ENCODE assay signal across 1 cellular context in the genomic region with DNA sequence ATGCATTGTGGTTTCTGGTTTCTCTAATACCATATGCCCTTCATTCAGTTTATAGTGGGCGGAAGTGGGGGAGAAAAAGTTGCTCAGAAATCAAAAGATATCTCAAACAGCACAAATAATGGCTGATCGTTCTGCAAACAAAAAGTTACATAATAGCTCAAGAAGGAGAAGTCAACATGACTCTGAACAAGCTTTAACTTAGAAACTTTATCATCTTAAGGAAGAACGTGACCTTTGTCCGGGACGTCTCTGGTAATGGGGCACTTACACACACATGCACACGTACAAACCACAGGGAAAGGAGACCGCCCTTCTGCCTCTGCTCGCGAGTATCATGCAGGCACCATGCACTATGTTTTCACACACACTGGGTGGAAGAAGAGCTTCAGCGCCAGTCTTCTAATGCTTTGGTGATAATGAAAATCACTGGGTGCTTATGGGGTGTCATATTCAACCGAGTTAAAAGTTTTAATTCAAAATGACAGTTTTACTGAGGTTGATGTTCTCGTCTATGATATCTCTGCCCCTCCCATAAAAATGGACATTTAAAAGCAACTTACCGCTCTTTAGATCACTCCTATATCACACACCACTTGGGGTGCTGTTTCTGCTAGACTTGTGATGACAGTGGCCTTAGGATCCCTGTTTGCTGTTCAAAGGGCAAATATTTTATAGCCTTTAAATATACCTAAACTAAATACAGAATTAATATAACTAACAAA.
TF ChIP-seq lines count a peak whose summit lies in the region.

No MANE protein-coding gene starts in this region.

TF ChIP-seq in HCT116, 20 proteins besides CTCF, POLR2A, EP300 and RAD21 (continued from another document):
- TF ChIP-seq, protein P1, sequence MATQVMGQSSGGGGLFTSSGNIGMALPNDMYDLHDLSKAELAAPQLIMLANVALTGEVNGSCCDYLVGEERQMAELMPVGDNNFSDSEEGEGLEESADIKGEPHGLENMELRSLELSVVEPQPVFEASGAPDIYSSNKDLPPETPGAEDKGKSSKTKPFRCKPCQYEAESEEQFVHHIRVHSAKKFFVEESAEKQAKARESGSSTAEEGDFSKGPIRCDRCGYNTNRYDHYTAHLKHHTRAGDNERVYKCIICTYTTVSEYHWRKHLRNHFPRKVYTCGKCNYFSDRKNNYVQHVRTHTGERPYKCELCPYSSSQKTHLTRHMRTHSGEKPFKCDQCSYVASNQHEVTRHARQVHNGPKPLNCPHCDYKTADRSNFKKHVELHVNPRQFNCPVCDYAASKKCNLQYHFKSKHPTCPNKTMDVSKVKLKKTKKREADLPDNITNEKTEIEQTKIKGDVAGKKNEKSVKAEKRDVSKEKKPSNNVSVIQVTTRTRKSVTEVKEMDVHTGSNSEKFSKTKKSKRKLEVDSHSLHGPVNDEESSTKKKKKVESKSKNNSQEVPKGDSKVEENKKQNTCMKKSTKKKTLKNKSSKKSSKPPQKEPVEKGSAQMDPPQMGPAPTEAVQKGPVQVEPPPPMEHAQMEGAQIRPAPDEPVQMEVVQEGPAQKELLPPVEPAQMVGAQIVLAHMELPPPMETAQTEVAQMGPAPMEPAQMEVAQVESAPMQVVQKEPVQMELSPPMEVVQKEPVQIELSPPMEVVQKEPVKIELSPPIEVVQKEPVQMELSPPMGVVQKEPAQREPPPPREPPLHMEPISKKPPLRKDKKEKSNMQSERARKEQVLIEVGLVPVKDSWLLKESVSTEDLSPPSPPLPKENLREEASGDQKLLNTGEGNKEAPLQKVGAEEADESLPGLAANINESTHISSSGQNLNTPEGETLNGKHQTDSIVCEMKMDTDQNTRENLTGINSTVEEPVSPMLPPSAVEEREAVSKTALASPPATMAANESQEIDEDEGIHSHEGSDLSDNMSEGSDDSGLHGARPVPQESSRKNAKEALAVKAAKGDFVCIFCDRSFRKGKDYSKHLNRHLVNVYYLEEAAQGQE (IDR thresholded peaks at IDR 0.05; ENCODE audit: low read depth): no peak
- TF ChIP-seq JUND (IDR thresholded peaks at IDR 0.05) (no peak), ZFX (IDR thresholded peaks at IDR 0.05) (no peak)
TF ChIP-seq in HCT116: peak in this region for 0.
